11 cellular contexts compared by ENCODE assay signal in genomic region chrX:97026406-97026805, GRCh38.
DNase-seq lines count a peak whose midpoint lies in the region; ATAC-seq and TF ChIP-seq lines count a peak whose summit lies in the region.
"Had no signal": no experiment of that assay in that cellular context is flagged by ENCODE, and none has a peak within 500 bp of the region (broad histone marks: within the 10 kb centered on the region; RNA-seq: fewer than 3 reads in every experiment).

No MANE protein-coding gene starts in this region.

- no peak for TF ChIP-seq CTCF in prostate gland (IDR thresholded peaks at IDR 0.05)

- no peaks in the 10 kb centered on the region for H3K27me3 ChIP-seq in prostate gland (replicated peaks; ENCODE audit: insufficient read depth)
- H3K27me3 ChIP-seq: tibial nerve had no signal

- 89% methylated on average over 2 of the region's 2 CpGs for WGBS in prostate gland

- intact Hi-C loops in prostate gland (cut with DNase I): no loop called here

- no peak overlapping the region for H3K27ac ChIP-seq in prostate gland
- H3K27ac ChIP-seq: tibial nerve had no signal

- no peaks in the 10 kb centered on the region for H3K36me3 ChIP-seq in prostate gland
- H3K36me3 ChIP-seq: tibial nerve had no signal

- DNase-seq in DMS153 treated with DMSO at 0.1 percent for 48 hours (lab: John Stamatoyannopoulos, UW; ENCODE audit: unreplicated experiment): peak; percentile 7
- no peak for DNase-seq in DMS153 (lab: John Stamatoyannopoulos, UW)
- peak; percentile 0 for DNase-seq in NCI-H2196 treated with DMSO at 0.1 percent for 48 hours (lab: John Stamatoyannopoulos, UW; ENCODE audit: unreplicated experiment)
- DNase-seq in dermis microvascular lymphatic vessel endothelial cell (ENCODE audit: low read depth in 2 of 2): peak; percentile 14 to 43
- DNase-seq in renal cortical epithelial cell (ENCODE audit: low read depth): peak; percentile 4
- DNase-seq in NK-92 treated with Interleukin-12 subunit alpha and Interleukin-12 subunit beta, amount 100 ng/mL, for 24 hours (lab: John Stamatoyannopoulos, UW): no peak
- no peak for DNase-seq in prostate gland (ENCODE audit: low spot score)
- DNase-seq: amniotic stem cell, natural killer cell had no signal

- TF ChIP-seq POLR2A in prostate gland (IDR thresholded peaks at IDR 0.05): no peak

- no peak for ATAC-seq in GM19395 (IDR thresholded peaks at IDR 0.05; ENCODE audit: unreplicated experiment)
- ATAC-seq: natural killer cell had no signal

- H3K4me1 ChIP-seq in prostate gland (replicated peaks): no peaks in the 10 kb centered on the region
- H3K4me1 ChIP-seq: tibial nerve had no signal

- H3K4me3 ChIP-seq in prostate gland: no peak overlapping the region
- H3K4me3 ChIP-seq: tibial nerve had no signal

- no peaks in the 10 kb centered on the region for H3K9me3 ChIP-seq in prostate gland
- H3K9me3 ChIP-seq: tibial nerve had no signal

Comparison
In these comparisons a context has a peak if more than half of its experiments do, and no peak if none do; other contexts are left out.
1. DNase-seq: peak in DMS153 treated with DMSO at 0.1 percent for 48 hours (single experiment), NCI-H2196 treated with DMSO at 0.1 percent for 48 hours (single experiment), dermis microvascular lymphatic vessel endothelial cell (2 of 2) and renal cortical epithelial cell (single experiment); none in DMS153 (single experiment), NK-92 treated with Interleukin-12 subunit alpha and Interleukin-12 subunit beta, amount 100 ng/mL, for 24 hours (single experiment) and prostate gland (single experiment).